ENCODE assay signal across 1 cellular context in genomic region chr16:11915644-11916523, GRCh38.
TF ChIP-seq lines count a peak whose summit lies in the region.

Gene GSPT1, minus strand, starts transcription at chr16:11915956. Its CDS starts 236 bp downstream, at chr16:11915720.

TF ChIP-seq in HepG2, 621 proteins besides CTCF, POLR2A, EP300 and RAD21 (continued from another document and continues in another):
- TF ChIP-seq ZBTB46 (CRISPR knock-in tag; IDR thresholded peaks at IDR 0.05; ENCODE audit: borderline replicate concordance) = peak; percentile 92; the same call in 1 of the 2 replicates
- TF ChIP-seq FOXJ3 (CRISPR knock-in tag; IDR thresholded peaks at IDR 0.05; ENCODE audit: borderline replicate concordance) = peak; percentile 81; the same call in 1 of the 2 replicates
- TF ChIP-seq SP4 (CRISPR knock-in tag; IDR thresholded peaks at IDR 0.05) = peak; percentile 97
- no peak for TF ChIP-seq IKZF4 (CRISPR knock-in tag; IDR thresholded peaks at IDR 0.05; ENCODE audit: borderline replicate concordance, low read depth, not compliant biosample characterization)
- peak; percentile 93; the same call in 1 of the 2 replicates for TF ChIP-seq THYN1 (CRISPR knock-in tag; IDR thresholded peaks at IDR 0.05; ENCODE audit: borderline replicate concordance, low read depth)
- 0 out of 2 replicates have a peak, but pooled peaks have one; percentile 71 for TF ChIP-seq U2AF2 (IDR thresholded peaks at IDR 0.05; ENCODE audit: low read depth, low read length)
- TF ChIP-seq, protein P1, sequence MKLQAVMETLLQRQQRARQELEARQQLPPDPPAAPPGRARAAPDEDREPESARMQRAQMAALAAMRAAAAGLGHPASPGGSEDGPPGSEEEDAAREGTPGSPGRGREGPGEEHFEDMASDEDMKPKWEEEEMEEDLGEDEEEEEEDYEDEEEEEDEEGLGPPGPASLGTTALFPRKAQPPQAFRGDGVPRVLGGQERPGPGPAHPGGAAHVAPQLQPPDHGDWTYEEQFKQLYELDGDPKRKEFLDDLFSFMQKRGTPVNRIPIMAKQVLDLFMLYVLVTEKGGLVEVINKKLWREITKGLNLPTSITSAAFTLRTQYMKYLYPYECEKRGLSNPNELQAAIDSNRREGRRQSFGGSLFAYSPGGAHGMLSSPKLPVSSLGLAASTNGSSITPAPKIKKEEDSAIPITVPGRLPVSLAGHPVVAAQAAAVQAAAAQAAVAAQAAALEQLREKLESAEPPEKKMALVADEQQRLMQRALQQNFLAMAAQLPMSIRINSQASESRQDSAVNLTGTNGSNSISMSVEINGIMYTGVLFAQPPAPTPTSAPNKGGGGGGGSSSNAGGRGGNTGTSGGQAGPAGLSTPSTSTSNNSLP (IDR thresholded peaks at IDR 0.05; ENCODE audit: low read depth, low read length) = peak; percentile 18; the same call in 1 of the 2 replicates
- TF ChIP-seq GABPB1 (CRISPR knock-in tag; IDR thresholded peaks at IDR 0.05) = peak; percentile 99
- TF ChIP-seq, protein P2, sequence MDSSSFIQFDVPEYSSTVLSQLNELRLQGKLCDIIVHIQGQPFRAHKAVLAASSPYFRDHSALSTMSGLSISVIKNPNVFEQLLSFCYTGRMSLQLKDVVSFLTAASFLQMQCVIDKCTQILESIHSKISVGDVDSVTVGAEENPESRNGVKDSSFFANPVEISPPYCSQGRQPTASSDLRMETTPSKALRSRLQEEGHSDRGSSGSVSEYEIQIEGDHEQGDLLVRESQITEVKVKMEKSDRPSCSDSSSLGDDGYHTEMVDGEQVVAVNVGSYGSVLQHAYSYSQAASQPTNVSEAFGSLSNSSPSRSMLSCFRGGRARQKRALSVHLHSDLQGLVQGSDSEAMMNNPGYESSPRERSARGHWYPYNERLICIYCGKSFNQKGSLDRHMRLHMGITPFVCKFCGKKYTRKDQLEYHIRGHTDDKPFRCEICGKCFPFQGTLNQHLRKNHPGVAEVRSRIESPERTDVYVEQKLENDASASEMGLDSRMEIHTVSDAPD (CRISPR knock-in tag; IDR thresholded peaks at IDR 0.05) = no peak; the same call in 1 of the 2 replicates
- TF ChIP-seq GLI4 (CRISPR knock-in tag; IDR thresholded peaks at IDR 0.05; ENCODE audit: borderline replicate concordance) = 0 out of 2 replicates have a peak, but pooled peaks have one; percentile 72
- TF ChIP-seq ZFP82 (CRISPR knock-in tag; IDR thresholded peaks at IDR 0.05; ENCODE audit: borderline replicate concordance) = peak; percentile 96; the same call in 1 of the 2 replicates
- TF ChIP-seq MBNL3 (CRISPR knock-in tag; conservative IDR thresholded peaks at IDR 0.05) = no peak
- no peak for TF ChIP-seq DBP (CRISPR knock-in tag; IDR thresholded peaks at IDR 0.05; ENCODE audit: not compliant biosample characterization)
- TF ChIP-seq SP1 (IDR thresholded peaks at IDR 0.05) = peak; percentile 88
- TF ChIP-seq SP1 (CRISPR knock-in tag; IDR thresholded peaks at IDR 0.05) = peak; percentile 98
- TF ChIP-seq ZNF543 (CRISPR knock-in tag; IDR thresholded peaks at IDR 0.05) = peak; percentile 74
- no peak for TF ChIP-seq RARG (CRISPR knock-in tag; IDR thresholded peaks at IDR 0.05; ENCODE audit: low read depth)
- no peak; the same call in 1 of the 2 replicates for TF ChIP-seq NCOR1 (IDR thresholded peaks at IDR 0.05; ENCODE audit: borderline replicate concordance, low read length)
- TF ChIP-seq KAT2B (IDR thresholded peaks at IDR 0.05; ENCODE audit: borderline replicate concordance, low read depth, low read length) = no peak
- TF ChIP-seq ZC3H13 (CRISPR knock-in tag; IDR thresholded peaks at IDR 0.05) = peak; percentile 95
- peak; percentile 88 for TF ChIP-seq ZNF607 (CRISPR knock-in tag; IDR thresholded peaks at IDR 0.05; ENCODE audit: borderline replicate concordance)
- peak; percentile 84; the same call in 1 of the 2 replicates for TF ChIP-seq ZBTB7B (CRISPR knock-in tag; IDR thresholded peaks at IDR 0.05)
- TF ChIP-seq FUBP1 (CRISPR knock-in tag; IDR thresholded peaks at IDR 0.05; ENCODE audit: borderline replicate concordance) = no peak
- TF ChIP-seq, protein P3, sequence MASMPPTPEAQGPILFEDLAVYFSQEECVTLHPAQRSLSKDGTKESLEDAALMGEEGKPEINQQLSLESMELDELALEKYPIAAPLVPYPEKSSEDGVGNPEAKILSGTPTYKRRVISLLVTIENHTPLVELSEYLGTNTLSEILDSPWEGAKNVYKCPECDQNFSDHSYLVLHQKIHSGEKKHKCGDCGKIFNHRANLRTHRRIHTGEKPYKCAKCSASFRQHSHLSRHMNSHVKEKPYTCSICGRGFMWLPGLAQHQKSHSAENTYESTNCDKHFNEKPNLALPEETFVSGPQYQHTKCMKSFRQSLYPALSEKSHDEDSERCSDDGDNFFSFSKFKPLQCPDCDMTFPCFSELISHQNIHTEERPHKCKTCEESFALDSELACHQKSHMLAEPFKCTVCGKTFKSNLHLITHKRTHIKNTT (CRISPR knock-in tag; IDR thresholded peaks at IDR 0.05) = peak; percentile 97; the same call in 1 of the 2 replicates
- no peak for TF ChIP-seq AKAP8 (CRISPR knock-in tag; IDR thresholded peaks at IDR 0.05)
- TF ChIP-seq NCOA5 (CRISPR knock-in tag; IDR thresholded peaks at IDR 0.05) = no peak
- peak; percentile 77; the same call in 1 of the 2 replicates for TF ChIP-seq ZNF569 (CRISPR knock-in tag; IDR thresholded peaks at IDR 0.05; ENCODE audit: borderline replicate concordance)
- peak; percentile 68; the same call in 1 of the 2 replicates for TF ChIP-seq MLX (CRISPR knock-in tag; IDR thresholded peaks at IDR 0.05)
- TF ChIP-seq ZSCAN30 (CRISPR knock-in tag; IDR thresholded peaks at IDR 0.05) = peak; percentile 98
- no peak; the same call in 1 of the 2 replicates for TF ChIP-seq SSRP1 (CRISPR knock-in tag; IDR thresholded peaks at IDR 0.05)
- no peak for TF ChIP-seq GTF2F1 (IDR thresholded peaks at IDR 0.05; ENCODE audit: low read length)
- peak; percentile 98 for TF ChIP-seq TGIF2 (CRISPR knock-in tag; IDR thresholded peaks at IDR 0.05)
- no peak; the same call in 1 of the 2 replicates for TF ChIP-seq ZNF33A (CRISPR knock-in tag; IDR thresholded peaks at IDR 0.05; ENCODE audit: borderline replicate concordance)
- peak; percentile 94 for TF ChIP-seq ZNF563 (CRISPR knock-in tag; IDR thresholded peaks at IDR 0.05)
- no peak for TF ChIP-seq FOXA1 (IDR thresholded peaks at IDR 0.05)
- no peak; the same call in 1 of the 2 replicates for TF ChIP-seq FOXA1 (CRISPR knock-in tag; IDR thresholded peaks at IDR 0.05)
- TF ChIP-seq ASH2L (IDR thresholded peaks at IDR 0.05; ENCODE audit: insufficient read length, low read depth, low read length) = peak; percentile 91
- 0 out of 2 replicates have a peak, but pooled peaks have one; percentile 20 for TF ChIP-seq ZNF598 (CRISPR knock-in tag; IDR thresholded peaks at IDR 0.05; ENCODE audit: borderline replicate concordance)
- no peak for TF ChIP-seq TCF7L2 (IDR thresholded peaks at IDR 0.05; ENCODE audit: low read depth, low read length)
- TF ChIP-seq, protein P4, sequence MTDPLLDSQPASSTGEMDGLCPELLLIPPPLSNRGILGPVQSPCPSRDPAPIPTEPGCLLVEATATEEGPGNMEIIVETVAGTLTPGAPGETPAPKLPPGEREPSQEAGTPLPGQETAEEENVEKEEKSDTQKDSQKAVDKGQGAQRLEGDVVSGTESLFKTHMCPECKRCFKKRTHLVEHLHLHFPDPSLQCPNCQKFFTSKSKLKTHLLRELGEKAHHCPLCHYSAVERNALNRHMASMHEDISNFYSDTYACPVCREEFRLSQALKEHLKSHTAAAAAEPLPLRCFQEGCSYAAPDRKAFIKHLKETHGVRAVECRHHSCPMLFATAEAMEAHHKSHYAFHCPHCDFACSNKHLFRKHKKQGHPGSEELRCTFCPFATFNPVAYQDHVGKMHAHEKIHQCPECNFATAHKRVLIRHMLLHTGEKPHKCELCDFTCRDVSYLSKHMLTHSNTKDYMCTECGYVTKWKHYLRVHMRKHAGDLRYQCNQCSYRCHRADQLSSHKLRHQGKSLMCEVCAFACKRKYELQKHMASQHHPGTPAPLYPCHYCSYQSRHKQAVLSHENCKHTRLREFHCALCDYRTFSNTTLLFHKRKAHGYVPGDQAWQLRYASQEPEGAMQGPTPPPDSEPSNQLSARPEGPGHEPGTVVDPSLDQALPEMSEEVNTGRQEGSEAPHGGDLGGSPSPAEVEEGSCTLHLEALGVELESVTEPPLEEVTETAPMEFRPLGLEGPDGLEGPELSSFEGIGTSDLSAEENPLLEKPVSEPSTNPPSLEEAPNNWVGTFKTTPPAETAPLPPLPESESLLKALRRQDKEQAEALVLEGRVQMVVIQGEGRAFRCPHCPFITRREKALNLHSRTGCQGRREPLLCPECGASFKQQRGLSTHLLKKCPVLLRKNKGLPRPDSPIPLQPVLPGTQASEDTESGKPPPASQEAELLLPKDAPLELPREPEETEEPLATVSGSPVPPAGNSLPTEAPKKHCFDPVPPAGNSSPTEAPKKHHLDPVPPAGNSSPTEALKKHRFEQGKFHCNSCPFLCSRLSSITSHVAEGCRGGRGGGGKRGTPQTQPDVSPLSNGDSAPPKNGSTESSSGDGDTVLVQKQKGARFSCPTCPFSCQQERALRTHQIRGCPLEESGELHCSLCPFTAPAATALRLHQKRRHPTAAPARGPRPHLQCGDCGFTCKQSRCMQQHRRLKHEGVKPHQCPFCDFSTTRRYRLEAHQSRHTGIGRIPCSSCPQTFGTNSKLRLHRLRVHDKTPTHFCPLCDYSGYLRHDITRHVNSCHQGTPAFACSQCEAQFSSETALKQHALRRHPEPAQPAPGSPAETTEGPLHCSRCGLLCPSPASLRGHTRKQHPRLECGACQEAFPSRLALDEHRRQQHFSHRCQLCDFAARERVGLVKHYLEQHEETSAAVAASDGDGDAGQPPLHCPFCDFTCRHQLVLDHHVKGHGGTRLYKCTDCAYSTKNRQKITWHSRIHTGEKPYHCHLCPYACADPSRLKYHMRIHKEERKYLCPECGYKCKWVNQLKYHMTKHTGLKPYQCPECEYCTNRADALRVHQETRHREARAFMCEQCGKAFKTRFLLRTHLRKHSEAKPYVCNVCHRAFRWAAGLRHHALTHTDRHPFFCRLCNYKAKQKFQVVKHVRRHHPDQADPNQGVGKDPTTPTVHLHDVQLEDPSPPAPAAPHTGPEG (CRISPR knock-in tag; IDR thresholded peaks at IDR 0.05) = 0 out of 2 replicates have a peak, but pooled peaks have one; percentile 48
- TF ChIP-seq MED8 (CRISPR knock-in tag; IDR thresholded peaks at IDR 0.05; ENCODE audit: insufficient replicate concordance) = peak; percentile 90
- TF ChIP-seq ZNF552 (CRISPR knock-in tag; IDR thresholded peaks at IDR 0.05; ENCODE audit: borderline replicate concordance) = peak; percentile 71; the same call in 1 of the 2 replicates
- no peak for TF ChIP-seq ZNF652 (CRISPR knock-in tag; IDR thresholded peaks at IDR 0.05; ENCODE audit: borderline replicate concordance, low read depth)
- peak; percentile 99 for TF ChIP-seq ETV5 (CRISPR knock-in tag; IDR thresholded peaks at IDR 0.05; ENCODE audit: borderline replicate concordance)
- TF ChIP-seq, protein P5, sequence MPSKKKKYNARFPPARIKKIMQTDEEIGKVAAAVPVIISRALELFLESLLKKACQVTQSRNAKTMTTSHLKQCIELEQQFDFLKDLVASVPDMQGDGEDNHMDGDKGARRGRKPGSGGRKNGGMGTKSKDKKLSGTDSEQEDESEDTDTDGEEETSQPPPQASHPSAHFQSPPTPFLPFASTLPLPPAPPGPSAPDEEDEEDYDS (CRISPR knock-in tag; IDR thresholded peaks at IDR 0.05) = peak; percentile 83
- TF ChIP-seq ZNF513 (CRISPR knock-in tag; conservative IDR thresholded peaks at IDR 0.05) = 0 out of 2 replicates have a peak, but pooled peaks have one; percentile 95
- no peak for TF ChIP-seq REL (CRISPR knock-in tag; conservative IDR thresholded peaks at IDR 0.05)
- TF ChIP-seq AGO1 (IDR thresholded peaks at IDR 0.05; ENCODE audit: low read depth, low read length, poor library complexity, severe bottlenecking) = peak; percentile 75
